In genomic region chr5:141330299-141331080, GRCh38 we compare ENCODE assay signal across 8 cellular contexts. TPM values are rescaled to one million over a fixed set of nuclear protein-coding genes. Genes with fewer than 3 reads are reported as not detected.
DNase-seq lines count a peak whose midpoint lies in the region; ATAC-seq, FAIRE-seq and TF ChIP-seq lines count a peak whose summit lies in the region.

PCDHGA1 (plus strand) TSS chr5:141330514.

- H3K27ac ChIP-seq in IMR-90 (ENCODE audit: insufficient read depth, low read length) (no peak within 1 kb of the TSS), kidney (ENCODE audit: low read depth in 2 of 2, low read length in 2 of 2) (no peak within 1 kb of the TSS)

- H3K4me3 Mint-ChIP-seq in activated CD8-positive, alpha-beta memory T cell treated with anti-CD3 and anti-CD28 coated beads, Interleukin-2, amount 10 ng/mL, durations not matched to agents 7 days and 5 days = no peak within 1 kb of the TSS
- H3K4me3 Mint-ChIP-seq in activated CD4-positive, alpha-beta T cell treated with anti-CD3 and anti-CD28 coated beads, Interleukin-2, amount 10 ng/mL, durations not matched to agents 7 days and 5 days = no peak within 1 kb of the TSS

- H3K9me3 ChIP-seq in IMR-90 (ENCODE audit: control insufficient read depth, insufficient read depth, low read length) (peaks cover 31% of the 10 kb centered on the region), kidney (ENCODE audit: control insufficient read depth in 1 of 2, low read length in 2 of 2) (peaks cover 17 to 39% of the 10 kb centered on the region in 2 donors)

- CTCF ChIA-PET in activated CD8-positive, alpha-beta memory T cell treated with anti-CD3 and anti-CD28 coated beads, Interleukin-2, amount 10 ng/mL, durations not matched to agents 7 days and 5 days (lab: Charles Lee) = interaction anchor here (0.7 to 3.2 kb wide), 8 partner anchors 8 to 585 kb away, joined by 3 to 35 read pairs (median 4); partner anchors contain the start of genes PCDHGA2, PCDHGA3, PCDHGA4 and TAF7
- CTCF ChIA-PET in IMR-90 (lab: Yijun Ruan, JAX) = interaction anchor here (0.6 to 1.2 kb wide), 7 partner anchors 8 to 233 kb away, joined by 3 to 6 read pairs (median 3); partner anchors contain the start of genes PCDHGA10 and PCDHGA2
- CTCF ChIA-PET in activated CD4-positive, alpha-beta T cell treated with anti-CD3 and anti-CD28 coated beads, Interleukin-2, amount 10 ng/mL, durations not matched to agents 7 days and 5 days (lab: Charles Lee) = interaction anchor here (0.6 to 6.6 kb wide), 12 partner anchors 8 to 945 kb away, joined by 3 to 40 read pairs (median 3); partner anchors contain the start of genes PCDHGA2, PCDHGB4 and TAF7

- peaks cover 7% of the 10 kb centered on the region for H3K4me1 Mint-ChIP-seq in activated CD8-positive, alpha-beta memory T cell treated with anti-CD3 and anti-CD28 coated beads, Interleukin-2, amount 10 ng/mL, durations not matched to agents 7 days and 5 days
- H3K4me1 Mint-ChIP-seq in activated CD4-positive, alpha-beta T cell treated with anti-CD3 and anti-CD28 coated beads, Interleukin-2, amount 10 ng/mL, durations not matched to agents 7 days and 5 days = peaks cover 6% of the 10 kb centered on the region

- no peak for TF ChIP-seq POLR2A in IMR-90 (IDR thresholded peaks at IDR 0.05; ENCODE audit: low read depth, low read length)

- peaks cover 2% of the 10 kb centered on the region for H3K36me3 Mint-ChIP-seq in activated CD8-positive, alpha-beta memory T cell treated with anti-CD3 and anti-CD28 coated beads, Interleukin-2, amount 10 ng/mL, durations not matched to agents 7 days and 5 days
- H3K36me3 Mint-ChIP-seq in activated CD4-positive, alpha-beta T cell treated with anti-CD3 and anti-CD28 coated beads, Interleukin-2, amount 10 ng/mL, durations not matched to agents 7 days and 5 days (ENCODE audit: low read depth) = peaks cover 2% of the 10 kb centered on the region

- no peaks in the 10 kb centered on the region for H3K9me1 ChIP-seq in IMR-90 (ENCODE audit: insufficient read depth, low read length)

- H2BK120ac ChIP-seq in IMR-90 (ENCODE audit: low read depth, low read length) = no peak within 1 kb of the TSS

- H4K91ac ChIP-seq in IMR-90 (ENCODE audit: insufficient read depth, low read depth, low read length) = no peak within 1 kb of the TSS

- TF ChIP-seq CTCF in IMR-90 (conservative IDR thresholded peaks at IDR 0.05; ENCODE audit: low read depth, low read length) = peak; percentile 68
- peak; percentile 21 for TF ChIP-seq CTCF in kidney (IDR thresholded peaks at IDR 0.05; ENCODE audit: borderline replicate concordance, extremely low read depth, insufficient read depth)

- H3K4me1 ChIP-seq in IMR-90 (ENCODE audit: control insufficient read depth, insufficient read depth, low read length) (no peaks in the 10 kb centered on the region), kidney (ENCODE audit: control insufficient read depth in 1 of 2, insufficient read depth in 1 of 2, low read depth in 1 of 2, low read length in 2 of 2) (no peaks in the 10 kb centered on the region)

- peak within 1 kb of the TSS; percentile 67; the same call in 1 of the 2 replicates for H4K5ac ChIP-seq in IMR-90 (ENCODE audit: low read depth, low read length)

- H3K4me3 ChIP-seq in IMR-90 (ENCODE audit: insufficient read depth, low read depth, low read length) (peak within 1 kb of the TSS; percentile 55), kidney (ENCODE audit: low read length in 2 of 2) (peak within 1 kb of the TSS in 1 of 2 donors; percentile 8)

- H4K20me1 ChIP-seq in IMR-90 (ENCODE audit: insufficient read depth, low read length) = no peaks in the 10 kb centered on the region

- H3K9ac ChIP-seq in IMR-90 (ENCODE audit: low read depth, low read length) (peak within 1 kb of the TSS; percentile 45; the same call in 1 of the 2 replicates), kidney (ENCODE audit: low read length in 2 of 2) (no peak within 1 kb of the TSS)

- H3K4ac ChIP-seq in IMR-90 (ENCODE audit: low read depth, low read length) = no peak within 1 kb of the TSS

- H3K14ac ChIP-seq in IMR-90 (replicated peaks; ENCODE audit: low read depth, low read length) = peak within 1 kb of the TSS; percentile 43; the same call in 1 of the 2 replicates

- peak within 1 kb of the TSS; percentile 10; the same call in 1 of the 2 replicates for H3K23ac ChIP-seq in IMR-90 (ENCODE audit: low read depth, low read length)

- BruUV-seq in IMR-90 (replicated peaks; lab: Mats Ljungman, UMichigan) = no TSS peak

- peak within 1 kb of the TSS; percentile 88 for H3K4me2 ChIP-seq in IMR-90 (ENCODE audit: low read depth, low read length)

- H2BK20ac ChIP-seq in IMR-90 (ENCODE audit: low read depth, low read length) = no peak within 1 kb of the TSS

- H3K56ac ChIP-seq in IMR-90 (ENCODE audit: extremely low read depth, insufficient read depth, low read length) = no peak within 1 kb of the TSS

- 0 out of 4 replicates have a peak within 1 kb of the TSS, but pooled peaks of 1 of the 2 experiments have one; percentile 31 for H4K8ac ChIP-seq in IMR-90 (ENCODE audit: low read depth in 2 of 2, low read length in 2 of 2)

- no peak within 1 kb of the TSS for H2AK9ac ChIP-seq in IMR-90 (replicated peaks; ENCODE audit: low read depth, low read length, poor library complexity)

- POLR2A ChIA-PET in IMR-90 (lab: Charles Lee; ENCODE audit: unreplicated experiment) = no interaction called here
- POLR2A ChIA-PET in activated CD4-positive, alpha-beta T cell treated with anti-CD3 and anti-CD28 coated beads, Interleukin-2, amount 10 ng/mL, durations not matched to agents 7 days and 5 days (lab: Charles Lee) = no interaction called here

- no peak within 1 kb of the TSS for H2AK5ac ChIP-seq in IMR-90 (ENCODE audit: low read depth, low read length)

- intact Hi-C loops in IMR-90 (cut with micrococcal nuclease) (no loop called here), kidney (cut with DNase I) (no loop called here)

- H2BK5ac ChIP-seq in IMR-90 (ENCODE audit: low read depth, low read length, poor library complexity, severe bottlenecking) = peak within 1 kb of the TSS; percentile 60

- WGBS in IMR-90 (ENCODE audit: extremely low coverage in 2 of 2, insufficient read length in 1 of 2), 2 experiments = 7% methylated on average over 5 of the region's 21 CpGs; no CpG with 5 or more reads in 1 of the 2 experiments

- in situ Hi-C loops in IMR-90 (cut with MboI; ENCODE audit: low sequenced_read_pairs) = no loop called here

- H3K79me1 ChIP-seq in IMR-90 (ENCODE audit: low read depth in 1 of 2, low read length in 2 of 2) = no peaks in the 10 kb centered on the region; a peak in 1 of 4 replicates

- peak; percentile 45 for TF ChIP-seq RAD21 in IMR-90 (IDR thresholded peaks at IDR 0.05; ENCODE audit: low read length)

- no peak for FAIRE-seq in kidney (lab: Jason Lieb, UNC)

- no peak within 1 kb of the TSS for H2BK15ac ChIP-seq in IMR-90 (ENCODE audit: low read depth, low read length)

- peaks cover 49% of the 10 kb centered on the region for H3K27me3 Mint-ChIP-seq in activated CD8-positive, alpha-beta memory T cell treated with anti-CD3 and anti-CD28 coated beads, Interleukin-2, amount 10 ng/mL, durations not matched to agents 7 days and 5 days
- peaks cover 43% of the 10 kb centered on the region for H3K27me3 Mint-ChIP-seq in activated CD4-positive, alpha-beta T cell treated with anti-CD3 and anti-CD28 coated beads, Interleukin-2, amount 10 ng/mL, durations not matched to agents 7 days and 5 days

- no peak within 1 kb of the TSS for H3K27ac Mint-ChIP-seq in activated CD8-positive, alpha-beta memory T cell treated with anti-CD3 and anti-CD28 coated beads, Interleukin-2, amount 10 ng/mL, durations not matched to agents 7 days and 5 days
- H3K27ac Mint-ChIP-seq in activated CD4-positive, alpha-beta T cell treated with anti-CD3 and anti-CD28 coated beads, Interleukin-2, amount 10 ng/mL, durations not matched to agents 7 days and 5 days = no peak within 1 kb of the TSS

- H3K36me3 ChIP-seq in IMR-90 (ENCODE audit: control insufficient read depth, insufficient read depth, low read length) (peaks cover 2% of the 10 kb centered on the region), kidney (ENCODE audit: control insufficient read depth in 1 of 2, insufficient read depth in 2 of 2, low read length in 2 of 2) (no peaks in the 10 kb centered on the region)

- dilution Hi-C loops in IMR-90 (cut with HindIII; ENCODE audit: low sequenced_read_pairs, unreplicated experiment) = no loop called here

- no peak for DNase-seq in activated CD8-positive, alpha-beta memory T cell treated with anti-CD3 and anti-CD28 coated beads, Interleukin-2, amount 10 ng/mL, durations not matched to agents 7 days and 5 days
- DNase-seq in activated CD8-positive, alpha-beta memory T cell treated with anti-CD3 and anti-CD28 coated beads, Interleukin-2, amount 50 U/mL, for 4 hours = no peak
- peak; percentile 75 for DNase-seq in IMR-90
- DNase-seq in activated CD4-positive, alpha-beta T cell treated with anti-CD3 and anti-CD28 coated beads, Interleukin-2, amount 10 ng/mL, durations not matched to agents 7 days and 5 days = peak; percentile 37
- DNase-seq in kidney = no peak
- no peak for DNase-seq in globus pallidus (ENCODE audit: low spot score)

- H3K18ac ChIP-seq in IMR-90 (ENCODE audit: low read depth, low read length) = 0 out of 2 replicates have a peak within 1 kb of the TSS, but pooled peaks have one; percentile 57

- H3K9me3 Mint-ChIP-seq in activated CD8-positive, alpha-beta memory T cell treated with anti-CD3 and anti-CD28 coated beads, Interleukin-2, amount 10 ng/mL, durations not matched to agents 7 days and 5 days (ENCODE audit: low read depth) = peaks cover 14% of the 10 kb centered on the region
- H3K9me3 Mint-ChIP-seq in activated CD4-positive, alpha-beta T cell treated with anti-CD3 and anti-CD28 coated beads, Interleukin-2, amount 10 ng/mL, durations not matched to agents 7 days and 5 days = peaks cover 35% of the 10 kb centered on the region

- peak within 1 kb of the TSS; percentile 85 for H2AFZ ChIP-seq in IMR-90 (replicated peaks; ENCODE audit: low read length, poor library complexity)

- ATAC-seq in activated CD8-positive, alpha-beta memory T cell treated with anti-CD3 and anti-CD28 coated beads, Interleukin-2, amount 10 ng/mL, durations not matched to agents 7 days and 5 days = peak; percentile 44
- ATAC-seq in IMR-90 (ENCODE audit: low read depth) (peak; percentile 49), HG03045 (IDR thresholded peaks at IDR 0.05; ENCODE audit: unreplicated experiment) (no peak), GM21423 (IDR thresholded peaks at IDR 0.05; ENCODE audit: unreplicated experiment) (no peak)

- no peaks in the 10 kb centered on the region for H3K27me3 ChIP-seq in IMR-90 (ENCODE audit: control insufficient read depth, insufficient read depth, low read length)

RNA-seq across cellular contexts. Expression of gene PCDHGA1, which starts in this region (rescaled TPM):
- total RNA-seq in activated CD8-positive, alpha-beta memory T cell treated with anti-CD3 and anti-CD28 coated beads, Interleukin-2, amount 10 ng/mL, durations not matched to agents 7 days and 5 days = not detected
- total RNA-seq in IMR-90 (2012; rRNA removed) (0.83 and 0.90 TPM in 2 replicates), kidney (0.69 TPM)
- polyA plus RNA-seq in IMR-90 (2012; rRNA removed) (0.86 and 0.92 TPM in 2 replicates), kidney (ENCODE audit: insufficient read depth, low read depth, low replicate concordance) (0.19 TPM)
- 0.75 and 0.84 TPM in 2 replicates for polyA plus RNA-seq in IMR-90 (2012; cell fraction: cytosol; rRNA removed)
- 1.6 and 1.7 TPM in 2 replicates for polyA plus RNA-seq in IMR-90 (2012; cell fraction: nucleus; rRNA removed; ENCODE audit: low replicate concordance)
- total RNA-seq in activated CD4-positive, alpha-beta T cell treated with anti-CD3 and anti-CD28 coated beads, Interleukin-2, amount 10 ng/mL, durations not matched to agents 7 days and 5 days = under 1 TPM; 0.04 to 0.05 TPM

Comparison
In these comparisons a context has a peak if more than half of its experiments do, and no peak if none do; other contexts are left out.
1. Peak in ATAC-seq in activated CD8-positive, alpha-beta memory T cell treated with anti-CD3 and anti-CD28 coated beads, Interleukin-2, amount 10 ng/mL, durations not matched to agents 7 days and 5 days; RNA of the gene not detected or under 1 TPM.
2. Peak in DNase-seq in activated CD4-positive, alpha-beta T cell treated with anti-CD3 and anti-CD28 coated beads, Interleukin-2, amount 10 ng/mL, durations not matched to agents 7 days and 5 days; RNA of the gene not detected or under 1 TPM.